In the genomic region with DNA sequence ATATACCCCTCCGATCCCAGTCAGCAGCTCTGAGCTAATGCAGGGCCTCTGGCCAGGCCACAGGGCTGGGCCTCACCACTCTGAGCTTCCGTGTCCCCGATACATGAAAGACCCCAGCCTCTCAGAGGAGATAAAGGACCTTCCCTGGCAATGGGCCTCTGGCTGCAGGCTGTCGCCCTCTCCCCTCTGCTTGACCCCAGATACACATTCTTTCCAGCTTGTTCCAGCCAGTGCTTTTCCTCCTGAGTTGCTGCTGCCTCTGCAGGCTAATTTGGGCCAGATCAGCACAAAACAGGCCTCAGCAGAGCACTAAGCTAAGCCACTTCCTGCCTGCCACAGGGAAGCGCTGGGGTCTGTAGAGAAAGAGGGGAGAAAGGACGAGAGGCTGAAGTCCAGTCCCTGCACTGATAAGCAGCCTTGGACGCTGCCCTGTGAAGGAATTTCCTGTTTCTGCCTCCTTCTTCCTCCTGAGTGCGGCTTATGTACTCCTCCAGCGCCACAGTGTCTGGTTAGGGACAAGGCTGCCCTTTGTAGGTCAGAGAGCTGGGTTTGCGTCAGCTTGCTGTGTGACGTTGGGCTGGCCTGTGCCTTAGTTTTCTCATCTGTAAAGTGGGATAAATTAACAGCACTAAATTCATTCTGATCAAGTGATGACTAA, we compare ENCODE assay signal across 8 cellular contexts.
DNase-seq lines count a peak whose midpoint lies in the region; ATAC-seq and TF ChIP-seq lines count a peak whose summit lies in the region.

No MANE protein-coding gene starts in this region.

- TF ChIP-seq POLR2A in breast epithelium (IDR thresholded peaks at IDR 0.05) = no peak

- intact Hi-C loops in breast epithelium (cut with DNase I; ENCODE audit: low total_unique reads) = no loop called here
- intact Hi-C loops in MCF 10A (cut with micrococcal nuclease) = no loop called here

- no peaks in the 10 kb centered on the region for H3K27me3 Mint-ChIP-seq in MCF 10A (ENCODE audit: insufficient read depth, unreplicated experiment)

- H3K4me3 ChIP-seq in breast epithelium (no peak overlapping the region), muscle layer of duodenum (ENCODE audit: low read depth in 1 of 2, low read length in 2 of 2) (no peak overlapping the region)

- H3K36me3 ChIP-seq in breast epithelium (no peaks in the 10 kb centered on the region), muscle layer of duodenum (ENCODE audit: control insufficient read depth in 1 of 2, insufficient read depth in 2 of 2, low read length in 2 of 2) (no peaks in the 10 kb centered on the region)

- H3K9me3 Mint-ChIP-seq in MCF 10A (ENCODE audit: unreplicated experiment) = no peaks in the 10 kb centered on the region

- H3K4me1 Mint-ChIP-seq in MCF 10A (ENCODE audit: insufficient read depth, unreplicated experiment) = peaks cover 39% of the 10 kb centered on the region

- no peaks in the 10 kb centered on the region for H3K36me3 Mint-ChIP-seq in MCF 10A (ENCODE audit: insufficient read depth, unreplicated experiment)

- TF ChIP-seq CTCF in breast epithelium (IDR thresholded peaks at IDR 0.05) (no peak), MCF 10A (IDR thresholded peaks at IDR 0.05; ENCODE audit: unreplicated experiment) (no peak)

- CTCF ChIA-PET in MCF 10A (lab: Yijun Ruan, JAX) = interaction anchor here (0.6 to 1.7 kb wide), 8 partner anchors 9 to 124 kb away, joined by 3 to 6 read pairs (median 4); no protein-coding TSS in a partner anchor

- no TSS peak for BruUV-seq in MCF 10A (replicated peaks; lab: Mats Ljungman, UMichigan)

- no peak overlapping the region for H3K27ac Mint-ChIP-seq in MCF 10A (ENCODE audit: low read depth, unreplicated experiment)

- H3K27ac ChIP-seq in breast epithelium = peak overlapping the region; percentile 86 to 94
- H3K27ac ChIP-seq in epithelial cell of prostate = peak overlapping the region; percentile 56
- peak overlapping the region; percentile 87 for H3K27ac ChIP-seq in muscle layer of duodenum (ENCODE audit: low read length)

- DNase-seq in breast epithelium (ENCODE audit: low spot score in 2 of 2) = no peak
- no peak for DNase-seq in MCF 10A (ENCODE audit: unreplicated experiment)
- DNase-seq in epithelial cell of prostate (ENCODE audit: low read depth, low spot score) = no peak
- DNase-seq in AG20443 (ENCODE audit: low spot score) = no peak
- no peak for DNase-seq in T1000 (lab: John Stamatoyannopoulos, UW)
- no peak for DNase-seq in activated CD4-positive, CD25-positive, alpha-beta regulatory T cell treated with anti-CD3 and anti-CD28 coated beads, Interleukin-2, amount 50 U/mL, for 72 hours

- H3K4me3 Mint-ChIP-seq in MCF 10A (ENCODE audit: unreplicated experiment) = no peak overlapping the region

- ATAC-seq in HG03469 (IDR thresholded peaks at IDR 0.05; ENCODE audit: unreplicated experiment) = no peak

- H3K9me3 ChIP-seq in breast epithelium = no peaks in the 10 kb centered on the region
- no peaks in the 10 kb centered on the region for H3K9me3 ChIP-seq in muscle layer of duodenum (ENCODE audit: control insufficient read depth in 1 of 2, low read length in 2 of 2)

- POLR2A ChIA-PET in MCF 10A (lab: Yijun Ruan, JAX) = interaction anchor here (0.9 to 30.8 kb wide), 3 partner anchors 12 to 99 kb away, joined by 3 to 1058 read pairs (median 4); a partner anchor contains a TSS

- H3K27me3 ChIP-seq in breast epithelium = no peaks in the 10 kb centered on the region
- H3K27me3 ChIP-seq in muscle layer of duodenum (ENCODE audit: low read depth, low read length) = no peaks in the 10 kb centered on the region

- H3K4me1 ChIP-seq in breast epithelium (peaks cover 16 to 22% of the 10 kb centered on the region in 2 donors), muscle layer of duodenum (ENCODE audit: control insufficient read depth in 1 of 2, insufficient read depth in 2 of 2, low read length in 2 of 2) (peaks cover 39 to 54% of the 10 kb centered on the region in 2 donors)
